27 cellular contexts compared by ENCODE assay signal in the genomic region with DNA sequence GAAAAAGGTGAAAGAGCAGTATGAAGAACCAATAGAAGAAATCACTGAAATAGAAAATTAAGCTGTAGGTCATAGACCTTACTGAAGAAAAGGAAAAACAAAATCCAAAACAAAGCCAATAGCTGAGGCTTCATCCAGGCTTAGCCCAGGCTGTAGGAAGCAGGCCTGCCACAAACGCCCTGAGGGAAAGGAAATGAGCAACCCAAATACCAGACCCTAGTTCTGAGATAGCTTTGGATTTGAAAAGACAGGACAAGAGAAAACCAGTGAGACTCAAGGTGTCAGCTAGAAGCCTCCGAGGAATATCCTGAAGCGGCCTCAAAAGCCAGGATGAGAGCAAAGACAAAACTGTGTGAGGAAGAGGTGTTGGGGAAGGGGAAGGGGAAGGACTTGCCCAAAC.
DNase-seq lines count a peak whose midpoint lies in the region; ATAC-seq and TF ChIP-seq lines count a peak whose summit lies in the region.
"Had no signal": no experiment of that assay in that cellular context is flagged by ENCODE, and none has a peak within 500 bp of the region (broad histone marks: within the 10 kb centered on the region; RNA-seq: fewer than 3 reads in every experiment).

No MANE protein-coding gene starts in this region.

- peaks cover 2% of the 10 kb centered on the region; the same call in 1 of the 2 replicates for H3K4me1 ChIP-seq in IMR-90 (ENCODE audit: control insufficient read depth, insufficient read depth, low read length)
- H3K4me1 ChIP-seq in endodermal cell (ENCODE audit: control insufficient read depth, insufficient read depth, low read length), result no peaks in the 10 kb centered on the region

- CTCF ChIA-PET in IMR-90 (lab: Yijun Ruan, JAX), result interaction anchor here (0.8 kb wide), 1 partner anchor 71 kb away, joined by 3 read pairs; no protein-coding TSS in a partner anchor
- CTCF ChIA-PET in activated CD8-positive, alpha-beta T cell treated with anti-CD3 and anti-CD28 coated beads, Interleukin-2, amount 10 ng/mL, durations not matched to agents 7 days and 5 days (lab: Charles Lee), result no interaction called here

- H3K9ac ChIP-seq in IMR-90 (ENCODE audit: low read depth, low read length) (no peak overlapping the region), endodermal cell (ENCODE audit: extremely low read depth, low read length, poor library complexity, severe bottlenecking) (no peak overlapping the region)

- POLR2A ChIA-PET in IMR-90 (lab: Charles Lee; ENCODE audit: unreplicated experiment), result no interaction called here
- POLR2A ChIA-PET in activated CD8-positive, alpha-beta T cell treated with anti-CD3 and anti-CD28 coated beads, Interleukin-2, amount 10 ng/mL, durations not matched to agents 7 days and 5 days (lab: Charles Lee), result no interaction called here

- no peak overlapping the region for H3K4me3 ChIP-seq in IMR-90 (ENCODE audit: insufficient read depth, low read depth, low read length)
- H3K4me3 ChIP-seq in endodermal cell (ENCODE audit: low read length), result no peak overlapping the region
- H3K4me3 ChIP-seq: HAP-1, hepatocyte, left lung had no signal

- H3K4me1 Mint-ChIP-seq in endodermal cell (peaks cover 7% of the 10 kb centered on the region), osteocyte (ENCODE audit: unreplicated experiment) (peaks cover 49% of the 10 kb centered on the region)
- no peaks in the 10 kb centered on the region for H3K4me1 Mint-ChIP-seq in activated CD8-positive, alpha-beta T cell treated with anti-CD3 and anti-CD28 coated beads, Interleukin-2, amount 10 ng/mL, durations not matched to agents 7 days and 5 days (ENCODE audit: low read depth)
- H3K4me1 Mint-ChIP-seq: activated B cell treated with CpG ODN at 0.5 μM for 24 hours; B cell; IgD-negative memory B cell; immature natural killer cell; naive thymus-derived CD8-positive, alpha-beta T cell had no signal

- H3K23ac ChIP-seq in IMR-90 (ENCODE audit: low read depth, low read length), result 0 out of 2 replicates have a peak overlapping the region, but pooled peaks have one; percentile 40

- in situ Hi-C loops in IMR-90 (cut with MboI; ENCODE audit: low sequenced_read_pairs), result no loop called here

- H3K4ac ChIP-seq in IMR-90 (ENCODE audit: low read depth, low read length), result peak overlapping the region; percentile 15; the same call in 1 of the 2 replicates

- H2BK120ac ChIP-seq in IMR-90 (ENCODE audit: low read depth, low read length), result no peak overlapping the region

- intact Hi-C loops in IMR-90 (cut with micrococcal nuclease), result no loop called here

- no peak for TF ChIP-seq CTCF in IMR-90 (conservative IDR thresholded peaks at IDR 0.05; ENCODE audit: low read depth, low read length)
- no peak for TF ChIP-seq CTCF in endodermal cell (conservative IDR thresholded peaks at IDR 0.05)
- TF ChIP-seq CTCF in osteocyte (IDR thresholded peaks at IDR 0.05), result no peak

- TF ChIP-seq RAD21 in IMR-90 (IDR thresholded peaks at IDR 0.05; ENCODE audit: low read length), result no peak

- peak; percentile 85 for DNase-seq in ELF-1 (ENCODE audit: low read depth, low spot score)
- no peak for DNase-seq in IMR-90
- no peak for DNase-seq in endodermal cell
- no peak for DNase-seq in osteocyte (ENCODE audit: extremely low spot score, unreplicated experiment)
- DNase-seq in activated CD8-positive, alpha-beta T cell treated with anti-CD3 and anti-CD28 coated beads, Interleukin-2, amount 10 ng/mL, durations not matched to agents 7 days and 5 days, result no peak
- no peak for DNase-seq in LoVo (ENCODE audit: low spot score)
- DNase-seq in occipital lobe (lab: John Stamatoyannopoulos, UW), result no peak
- DNase-seq: activated B cell treated with CpG ODN at 0.5 μM for 24 hours; activated naive CD4-positive, alpha-beta T cell treated with anti-CD3 and anti-CD28 coated beads for 36 hours; brain microvascular endothelial cell; effector CD4-positive, alpha-beta T cell; immature natural killer cell; left lung; midbrain; naive thymus-derived CD8-positive, alpha-beta T cell; NCI-H1092 treated with DMSO at 0.1 percent for 48 hours; NCI-H1930; NCI-H524 treated with DMSO at 0.1 percent for 48 hours; Right ventricle myocardium superior; T1000 had no signal

- H3K27ac Mint-ChIP-seq in endodermal cell, result peak overlapping the region; percentile 28
- peak overlapping the region; percentile 89 for H3K27ac Mint-ChIP-seq in osteocyte (ENCODE audit: unreplicated experiment)
- no peak overlapping the region for H3K27ac Mint-ChIP-seq in activated CD8-positive, alpha-beta T cell treated with anti-CD3 and anti-CD28 coated beads, Interleukin-2, amount 10 ng/mL, durations not matched to agents 7 days and 5 days
- H3K27ac Mint-ChIP-seq: activated B cell treated with CpG ODN at 0.5 μM for 24 hours; activated naive CD4-positive, alpha-beta T cell treated with anti-CD3 and anti-CD28 coated beads for 36 hours; B cell; IgD-negative memory B cell; immature natural killer cell; naive thymus-derived CD8-positive, alpha-beta T cell; stimulated activated naive CD8-positive, alpha-beta T cell treated with anti-CD3 and anti-CD28 coated beads, Interleukin-15, Interleukin-2, amounts not matched to agents 100 ng/mL and 50 ng/mL, for 24 hours had no signal

- no TSS peak for BruUV-seq in IMR-90 (replicated peaks; lab: Mats Ljungman, UMichigan)

- no peak overlapping the region for H4K91ac ChIP-seq in IMR-90 (ENCODE audit: insufficient read depth, low read depth, low read length)

- WGBS in IMR-90 (ENCODE audit: extremely low coverage in 2 of 2, insufficient read length in 1 of 2), 2 experiments, result 85% methylated on average over 2 of the region's 3 CpGs; no CpG with 5 or more reads in 1 of the 2 experiments
- 94 to 95% methylated on average over 3 of the region's 3 CpGs for WGBS in endodermal cell (ENCODE audit: insufficient coverage in 1 of 2, insufficient read length in 1 of 2), 2 experiments

- H3K14ac ChIP-seq in IMR-90 (replicated peaks; ENCODE audit: low read depth, low read length), result no peak overlapping the region

- peaks cover 13% of the 10 kb centered on the region for H3K9me1 ChIP-seq in IMR-90 (ENCODE audit: insufficient read depth, low read length)

- H3K27ac ChIP-seq in IMR-90 (ENCODE audit: insufficient read depth, low read length), result peak overlapping the region; percentile 35
- H3K27ac ChIP-seq in endodermal cell (ENCODE audit: low read depth, low read length), result no peak overlapping the region
- H3K27ac ChIP-seq: brain microvascular endothelial cell, hepatocyte, left lung had no signal

- peaks cover 59% of the 10 kb centered on the region for H3K36me3 Mint-ChIP-seq in endodermal cell (ENCODE audit: low read depth)
- peaks cover 39% of the 10 kb centered on the region for H3K36me3 Mint-ChIP-seq in osteocyte (ENCODE audit: unreplicated experiment)
- no peaks in the 10 kb centered on the region for H3K36me3 Mint-ChIP-seq in activated CD8-positive, alpha-beta T cell treated with anti-CD3 and anti-CD28 coated beads, Interleukin-2, amount 10 ng/mL, durations not matched to agents 7 days and 5 days (ENCODE audit: low read depth)
- H3K36me3 Mint-ChIP-seq: IgD-negative memory B cell; naive thymus-derived CD8-positive, alpha-beta T cell had no signal

- no peak overlapping the region for H2BK20ac ChIP-seq in IMR-90 (ENCODE audit: low read depth, low read length)

- H2AFZ ChIP-seq in IMR-90 (replicated peaks; ENCODE audit: low read length, poor library complexity), result no peak overlapping the region
- H2AFZ ChIP-seq: hepatocyte had no signal

- dilution Hi-C loops in IMR-90 (cut with HindIII; ENCODE audit: low sequenced_read_pairs, unreplicated experiment), result no loop called here

- H2BK5ac ChIP-seq in IMR-90 (ENCODE audit: low read depth, low read length, poor library complexity, severe bottlenecking), result peak overlapping the region; percentile 32

- ATAC-seq in IMR-90 (ENCODE audit: low read depth), result no peak
- ATAC-seq in HG03025 (IDR thresholded peaks at IDR 0.05; ENCODE audit: low FRiP score, unreplicated experiment), result no peak
- ATAC-seq in activated CD8-positive, alpha-beta T cell treated with anti-CD3 and anti-CD28 coated beads, Interleukin-2, amount 10 ng/mL, durations not matched to agents 7 days and 5 days, result no peak
- ATAC-seq: esophagus mucosa; left lung; naive thymus-derived CD8-positive, alpha-beta T cell had no signal

- 0 out of 2 replicates have a peak, but pooled peaks cover under 1% of the 10 kb centered on the region for H4K20me1 ChIP-seq in IMR-90 (ENCODE audit: insufficient read depth, low read length)

- H3K4me3 Mint-ChIP-seq in endodermal cell (no peak overlapping the region), osteocyte (ENCODE audit: unreplicated experiment) (no peak overlapping the region)
- H3K4me3 Mint-ChIP-seq in activated CD8-positive, alpha-beta T cell treated with anti-CD3 and anti-CD28 coated beads, Interleukin-2, amount 10 ng/mL, durations not matched to agents 7 days and 5 days, result no peak overlapping the region
- H3K4me3 Mint-ChIP-seq: activated B cell treated with CpG ODN at 0.5 μM for 24 hours; activated naive CD4-positive, alpha-beta T cell treated with anti-CD3 and anti-CD28 coated beads for 36 hours; B cell; immature natural killer cell; naive thymus-derived CD8-positive, alpha-beta T cell; stimulated activated naive CD8-positive, alpha-beta T cell treated with anti-CD3 and anti-CD28 coated beads, Interleukin-15, Interleukin-2, amounts not matched to agents 100 ng/mL and 50 ng/mL, for 24 hours had no signal

- no peak overlapping the region for H3K4me2 ChIP-seq in IMR-90 (ENCODE audit: low read depth, low read length)
- H3K4me2 ChIP-seq: hepatocyte had no signal

- no peak for TF ChIP-seq POLR2A in IMR-90 (IDR thresholded peaks at IDR 0.05; ENCODE audit: low read depth, low read length)

- H3K56ac ChIP-seq in IMR-90 (ENCODE audit: extremely low read depth, insufficient read depth, low read length), result no peak overlapping the region

- H3K79me1 ChIP-seq in IMR-90 (ENCODE audit: low read depth in 1 of 2, low read length in 2 of 2), result peaks cover 51 to 83% of the 10 kb centered on the region in 2 experiments

- H3K36me3 ChIP-seq in IMR-90 (ENCODE audit: control insufficient read depth, insufficient read depth, low read length), result peaks cover 59% of the 10 kb centered on the region
- peaks cover 99% of the 10 kb centered on the region for H3K36me3 ChIP-seq in endodermal cell (ENCODE audit: control insufficient read depth, insufficient read depth, low read length)

- H3K27me3 ChIP-seq in IMR-90 (ENCODE audit: control insufficient read depth, insufficient read depth, low read length) (no peaks in the 10 kb centered on the region), endodermal cell (ENCODE audit: control insufficient read depth, insufficient read depth, low read length, poor library complexity, severe bottlenecking) (no peaks in the 10 kb centered on the region)
- H3K27me3 ChIP-seq: brain microvascular endothelial cell, hepatocyte, left lung had no signal

- no peaks in the 10 kb centered on the region for H3K9me3 Mint-ChIP-seq in endodermal cell
- no peaks in the 10 kb centered on the region for H3K9me3 Mint-ChIP-seq in osteocyte (ENCODE audit: unreplicated experiment)
- H3K9me3 Mint-ChIP-seq in activated CD8-positive, alpha-beta T cell treated with anti-CD3 and anti-CD28 coated beads, Interleukin-2, amount 10 ng/mL, durations not matched to agents 7 days and 5 days (ENCODE audit: insufficient read depth), result no peaks in the 10 kb centered on the region
- H3K9me3 Mint-ChIP-seq: activated B cell treated with CpG ODN at 0.5 μM for 24 hours; activated naive CD4-positive, alpha-beta T cell treated with anti-CD3 and anti-CD28 coated beads for 36 hours; IgD-negative memory B cell; immature natural killer cell; naive thymus-derived CD8-positive, alpha-beta T cell; stimulated activated naive CD8-positive, alpha-beta T cell treated with anti-CD3 and anti-CD28 coated beads, Interleukin-15, Interleukin-2, amounts not matched to agents 100 ng/mL and 50 ng/mL, for 24 hours had no signal

- H2BK15ac ChIP-seq in IMR-90 (ENCODE audit: low read depth, low read length), result peak overlapping the region; percentile 12; the same call in 1 of the 3 replicates

- H3K9me3 ChIP-seq in IMR-90 (ENCODE audit: control insufficient read depth, insufficient read depth, low read length) (no peaks in the 10 kb centered on the region), endodermal cell (ENCODE audit: control insufficient read depth, low read length) (no peaks in the 10 kb centered on the region)
- H3K9me3 ChIP-seq: HAP-1, left lung had no signal

- no peaks in the 10 kb centered on the region for H3K27me3 Mint-ChIP-seq in endodermal cell (ENCODE audit: insufficient read depth)
- no peaks in the 10 kb centered on the region for H3K27me3 Mint-ChIP-seq in osteocyte (ENCODE audit: unreplicated experiment)
- peaks cover 2% of the 10 kb centered on the region for H3K27me3 Mint-ChIP-seq in activated CD8-positive, alpha-beta T cell treated with anti-CD3 and anti-CD28 coated beads, Interleukin-2, amount 10 ng/mL, durations not matched to agents 7 days and 5 days (ENCODE audit: low read depth)
- H3K27me3 Mint-ChIP-seq: IgD-negative memory B cell; stimulated activated naive CD8-positive, alpha-beta T cell treated with anti-CD3 and anti-CD28 coated beads, Interleukin-15, Interleukin-2, amounts not matched to agents 100 ng/mL and 50 ng/mL, for 24 hours had no signal

- no peak overlapping the region for H2AK5ac ChIP-seq in IMR-90 (ENCODE audit: low read depth, low read length)

- peak overlapping the region; percentile 39 for H2AK9ac ChIP-seq in IMR-90 (replicated peaks; ENCODE audit: low read depth, low read length, poor library complexity)

- peak overlapping the region in 1 of 2 experiments; percentile 18; a peak in 1 of 4 replicates for H4K8ac ChIP-seq in IMR-90 (ENCODE audit: low read depth in 2 of 2, low read length in 2 of 2)

- H4K5ac ChIP-seq in IMR-90 (ENCODE audit: low read depth, low read length), result no peak overlapping the region

- no peak overlapping the region for H3K18ac ChIP-seq in IMR-90 (ENCODE audit: low read depth, low read length)
